ENCODE assay signal across 8 cellular contexts in the genomic region with DNA sequence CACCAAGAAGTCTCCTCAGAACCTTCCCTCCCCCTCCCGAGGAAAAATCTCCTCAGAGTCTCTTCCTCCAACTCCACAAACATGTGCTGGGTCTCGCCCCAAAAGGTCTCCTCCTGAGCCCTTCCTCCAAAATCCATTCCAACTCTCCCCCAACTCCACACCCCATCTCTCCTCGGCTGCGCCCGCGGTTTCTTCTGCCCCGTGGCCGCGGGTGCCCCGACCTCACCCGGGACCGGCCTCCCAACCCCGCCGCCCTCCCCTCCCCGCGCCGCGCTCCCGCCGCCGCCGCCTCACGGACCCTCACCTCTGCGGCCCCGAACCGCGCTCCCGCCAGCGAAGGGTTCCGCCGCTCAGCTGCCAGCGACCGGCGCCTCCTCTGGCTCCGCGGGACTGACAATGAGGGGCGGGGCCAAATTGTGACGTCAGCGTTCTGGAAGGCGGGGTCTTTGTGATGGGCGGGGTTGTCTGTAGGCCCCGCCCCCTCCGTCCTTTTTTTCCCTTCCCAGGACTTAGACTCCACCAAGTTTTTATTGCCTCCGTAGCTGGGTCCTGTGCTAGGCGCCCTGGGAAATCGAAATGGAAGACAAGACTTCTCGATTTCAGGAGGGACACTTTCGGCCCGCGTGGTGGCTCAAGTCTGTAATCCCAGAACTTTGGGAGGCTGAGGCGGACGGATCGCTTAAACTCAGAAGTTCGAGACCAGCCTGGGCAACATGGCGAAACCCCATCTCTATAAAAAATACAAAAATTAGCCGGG. TPM values are rescaled to one million over a fixed set of nuclear protein-coding genes. Genes with fewer than 3 reads are reported as not detected.
DNase-seq lines count a peak whose midpoint lies in the region; ATAC-seq, FAIRE-seq and TF ChIP-seq lines count a peak whose summit lies in the region.

A gene (minus strand): TSS at position 395 of the 757 bp plus-strand sequence.

- peaks cover 10% of the 10 kb centered on the region for H3K79me2 ChIP-seq in OCI-LY3 (ENCODE audit: low read length)

- TF ChIP-seq CTCF in AG04449 (IDR thresholded peaks at IDR 0.05; ENCODE audit: insufficient read depth, low read length, missing control alignments): peak; percentile 7
- no peak for TF ChIP-seq CTCF in OCI-LY3 (IDR thresholded peaks at IDR 0.05; ENCODE audit: low read depth, low read length)
- no peak for TF ChIP-seq CTCF in mesothelial cell of epicardium (IDR thresholded peaks at IDR 0.05; ENCODE audit: unreplicated experiment)

- no peak within 1 kb of the TSS for H3K27ac ChIP-seq in OCI-LY3 (ENCODE audit: low read length)

- POLR2A ChIA-PET in AG04449 (lab: Yijun Ruan, JAX): interaction anchor here (0.6 to 1.2 kb wide), 6 partner anchors 8 to 1698 kb away, joined by 3 to 4 read pairs (median 3); no protein-coding TSS in a partner anchor

- H3K27me3 ChIP-seq in OCI-LY3 (ENCODE audit: low read depth, low read length): no peaks in the 10 kb centered on the region

- FAIRE-seq in endometrium (lab: Jason Lieb, UNC): peak; percentile 70

- H3K27me3 Mint-ChIP-seq in mesothelial cell of epicardium (ENCODE audit: low read depth): no peaks in the 10 kb centered on the region

- peak within 1 kb of the TSS; percentile 75 for H3K9ac ChIP-seq in OCI-LY3 (ENCODE audit: low read length)

- CTCF ChIA-PET in AG04449 (lab: Yijun Ruan, JAX): interaction anchor here (1.0 to 18.6 kb wide), 5 partner anchors 9 to 68 kb away, joined by 3 to 174 read pairs (median 21); no protein-coding TSS in a partner anchor

- peak within 1 kb of the TSS; percentile 99 for H3K4me3 Mint-ChIP-seq in mesothelial cell of epicardium

- peaks cover 5% of the 10 kb centered on the region for H3K4me1 ChIP-seq in OCI-LY3 (ENCODE audit: low read length)

- H3K27ac Mint-ChIP-seq in mesothelial cell of epicardium: peak within 1 kb of the TSS; percentile 99

- H3K4me1 Mint-ChIP-seq in mesothelial cell of epicardium: peaks cover 30% of the 10 kb centered on the region

- DNase-seq in AG04449 (ENCODE audit: low read depth, low spot score) (no peak), HT-29 (ENCODE audit: low spot score) (peak; percentile 95), activated T-cell treated with anti-CD3 and anti-CD28 coated beads for 1 hour (ENCODE audit: low read depth) (peak; percentile 90), mesothelial cell of epicardium (ENCODE audit: low spot score in 2 of 2, unreplicated experiment in 2 of 2) (peak; percentile 86 to 95)
- peak; percentile 70 to 77 for DNase-seq in stimulated activated CD8-positive, alpha-beta memory T cell treated with anti-CD3 and anti-CD28 coated beads, Interleukin-15, amount 100 ng/mL, for 4 hours (ENCODE audit: low read depth in 2 of 2)

- no peaks in the 10 kb centered on the region for H3K9me3 ChIP-seq in OCI-LY3 (ENCODE audit: insufficient read depth, low read length)

- H2AFZ ChIP-seq in OCI-LY3 (ENCODE audit: low read depth, low read length): peak within 1 kb of the TSS; percentile 31; the same call in 1 of the 2 replicates

- H3K36me3 ChIP-seq in OCI-LY3 (replicated peaks; ENCODE audit: low read depth, low read length): no peaks in the 10 kb centered on the region

- H3K9me3 Mint-ChIP-seq in mesothelial cell of epicardium: no peaks in the 10 kb centered on the region

- peak; percentile 60 for ATAC-seq in GM19025 (IDR thresholded peaks at IDR 0.05; ENCODE audit: low read depth, unreplicated experiment)

- no peaks in the 10 kb centered on the region for H3K36me3 Mint-ChIP-seq in mesothelial cell of epicardium

- H3K4me3 ChIP-seq in AG04449 (ENCODE audit: low read depth, low read length) (peak within 1 kb of the TSS; percentile 85), OCI-LY3 (ENCODE audit: low read length) (peak within 1 kb of the TSS; percentile 86)

- peaks cover 6% of the 10 kb centered on the region for H4K20me1 ChIP-seq in OCI-LY3 (ENCODE audit: insufficient read depth, low read length)

- H3K4me2 ChIP-seq in OCI-LY3 (ENCODE audit: low read length): peak within 1 kb of the TSS; percentile 91

RNA-seq across cellular contexts. Expression of the gene that starts here (rescaled TPM):
- 14.4 and 16.4 TPM in 2 replicates for total RNA-seq in HT-29 (2014; rRNA removed; shearing (Covaris generic))
- 67.6 to 71.9 TPM (median 69.4 TPM) in 3 replicates for total RNA-seq in mesothelial cell of epicardium
